In the genomic region with DNA sequence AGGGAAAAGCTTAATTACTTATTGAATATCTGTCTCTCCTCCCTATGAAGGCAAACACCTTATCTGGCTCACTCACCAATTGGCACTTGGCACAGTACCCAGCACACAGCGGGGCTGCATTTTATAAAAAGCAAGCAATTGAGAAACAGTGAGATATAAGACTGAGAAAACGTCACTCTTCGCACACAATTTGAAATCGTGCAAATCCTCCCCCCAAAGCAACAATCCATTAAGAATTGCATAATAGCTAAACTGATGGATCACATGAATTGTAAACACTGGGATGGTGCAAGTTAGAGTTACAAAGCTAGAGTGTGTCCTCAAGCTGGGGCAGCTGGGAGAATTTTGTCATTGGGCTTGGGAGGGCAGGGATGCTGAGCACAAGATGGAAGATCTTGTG, we compare ENCODE assay signal across 15 cellular contexts. TPM values are rescaled to one million over a fixed set of nuclear protein-coding genes. Genes with fewer than 3 reads are reported as not detected.
DNase-seq lines count a peak whose midpoint lies in the region; ATAC-seq and TF ChIP-seq lines count a peak whose summit lies in the region.
"Had no signal": no experiment of that assay in that cellular context is flagged by ENCODE, and none has a peak within 500 bp of the region (broad histone marks: within the 10 kb centered on the region; RNA-seq: fewer than 3 reads in every experiment).

No MANE protein-coding gene starts in this region.

- no peak overlapping the region for H3K23ac ChIP-seq in IMR-90 (ENCODE audit: low read depth, low read length)

- H3K9me1 ChIP-seq in IMR-90 (ENCODE audit: insufficient read depth, low read length): 0 out of 2 replicates have a peak, but pooled peaks cover 7% of the 10 kb centered on the region

- H3K27ac ChIP-seq in IMR-90 (ENCODE audit: insufficient read depth, low read length) (no peak overlapping the region), lower lobe of right lung (peak overlapping the region; percentile 31)
- H3K27ac ChIP-seq: PC-9, SJCRH30 had no signal

- H3K18ac ChIP-seq in IMR-90 (ENCODE audit: low read depth, low read length): no peak overlapping the region

- H3K4ac ChIP-seq in IMR-90 (ENCODE audit: low read depth, low read length): no peak overlapping the region

- no peak overlapping the region for H4K91ac ChIP-seq in IMR-90 (ENCODE audit: insufficient read depth, low read depth, low read length)

- dilution Hi-C loops in IMR-90 (cut with HindIII; ENCODE audit: low sequenced_read_pairs, unreplicated experiment): no loop called here

- H2AK9ac ChIP-seq in IMR-90 (replicated peaks; ENCODE audit: low read depth, low read length, poor library complexity): no peak overlapping the region

- H2AK5ac ChIP-seq in IMR-90 (ENCODE audit: low read depth, low read length): no peak overlapping the region

- no peak overlapping the region for H3K14ac ChIP-seq in IMR-90 (replicated peaks; ENCODE audit: low read depth, low read length)

- H4K8ac ChIP-seq in IMR-90 (ENCODE audit: low read depth in 2 of 2, low read length in 2 of 2): no peak overlapping the region

- TF ChIP-seq POLR2A in IMR-90 (IDR thresholded peaks at IDR 0.05; ENCODE audit: low read depth, low read length): no peak

- no peak overlapping the region for H3K56ac ChIP-seq in IMR-90 (ENCODE audit: extremely low read depth, insufficient read depth, low read length)

- no peak overlapping the region for H2BK120ac ChIP-seq in IMR-90 (ENCODE audit: low read depth, low read length)

- no peaks in the 10 kb centered on the region for H4K20me1 ChIP-seq in IMR-90 (ENCODE audit: insufficient read depth, low read length)

- H3K36me3 ChIP-seq in IMR-90 (ENCODE audit: control insufficient read depth, insufficient read depth, low read length) (no peaks in the 10 kb centered on the region), lower lobe of right lung (no peaks in the 10 kb centered on the region)
- H3K36me3 ChIP-seq: MG63, SJCRH30 had no signal

- POLR2A ChIA-PET in IMR-90 (lab: Charles Lee; ENCODE audit: unreplicated experiment): no interaction called here

- no peak overlapping the region for H4K5ac ChIP-seq in IMR-90 (ENCODE audit: low read depth, low read length)

- H3K79me1 ChIP-seq in IMR-90 (ENCODE audit: low read depth in 1 of 2, low read length in 2 of 2): no peaks in the 10 kb centered on the region

- intact Hi-C loops in IMR-90 (cut with micrococcal nuclease): no loop called here
- intact Hi-C loops in lower lobe of right lung (cut with DNase I): no loop called here
- intact Hi-C loops in sciatic nerve (cut with DNase I): no loop called here

- H3K4me1 ChIP-seq in IMR-90 (ENCODE audit: control insufficient read depth, insufficient read depth, low read length): peaks cover 5% of the 10 kb centered on the region; the same call in 1 of the 2 replicates
- H3K4me1 ChIP-seq in lower lobe of right lung: no peaks in the 10 kb centered on the region

- in situ Hi-C loops in IMR-90 (cut with MboI; ENCODE audit: low sequenced_read_pairs): no loop called here

- no peak overlapping the region for H2BK15ac ChIP-seq in IMR-90 (ENCODE audit: low read depth, low read length)

- H3K4me2 ChIP-seq in IMR-90 (ENCODE audit: low read depth, low read length): no peak overlapping the region
- H3K4me2 ChIP-seq: PC-9 had no signal

- no CpG with 5 or more reads among the region's 4 CpGs for WGBS in IMR-90 (ENCODE audit: extremely low coverage in 2 of 2, insufficient read length in 1 of 2), 2 experiments

- H3K27me3 ChIP-seq in IMR-90 (ENCODE audit: control insufficient read depth, insufficient read depth, low read length) (no peaks in the 10 kb centered on the region; the same call in 1 of the 2 replicates), lower lobe of right lung (ENCODE audit: low read depth) (no peaks in the 10 kb centered on the region)
- H3K27me3 ChIP-seq: MG63, SJCRH30 had no signal

- CTCF ChIA-PET in IMR-90 (lab: Yijun Ruan, JAX): interaction anchor here (0.6 to 0.9 kb wide), 2 partner anchors 11 to 348 kb away, joined by 3 to 5 read pairs; no protein-coding TSS in a partner anchor

- H3K9me3 ChIP-seq in IMR-90 (ENCODE audit: control insufficient read depth, insufficient read depth, low read length): no peaks in the 10 kb centered on the region
- no peaks in the 10 kb centered on the region for H3K9me3 ChIP-seq in lower lobe of right lung
- H3K9me3 ChIP-seq: MG63, SJCRH30 had no signal

- no peak for ATAC-seq in IMR-90 (ENCODE audit: low read depth)
- no peak for ATAC-seq in lower lobe of right lung
- no peak for ATAC-seq in sciatic nerve

- no peak overlapping the region for H2BK5ac ChIP-seq in IMR-90 (ENCODE audit: low read depth, low read length, poor library complexity, severe bottlenecking)

- no TSS peak for BruUV-seq in IMR-90 (replicated peaks; lab: Mats Ljungman, UMichigan)

- DNase-seq in IMR-90: no peak
- DNase-seq in NCI-H2081 treated with DMSO at 0.1 percent for 48 hours (lab: John Stamatoyannopoulos, UW): peak; percentile 85
- DNase-seq in cerebellar cortex (ENCODE audit: low spot score): peak; percentile 49
- DNase-seq in lower lobe of right lung: no peak
- no peak for DNase-seq in sciatic nerve (ENCODE audit: low spot score)
- DNase-seq in GM20000 (ENCODE audit: low spot score): no peak
- DNase-seq in T-helper 2 cell: no peak
- DNase-seq: H9, Karpas-422, MG63, NCI-H1105, NCI-H187 treated with DMSO at 0.1 percent for 48 hours, NCI-H526 treated with DMSO at 0.1 percent for 48 hours, PC-9, SJCRH30 had no signal

- no peak for TF ChIP-seq RAD21 in IMR-90 (IDR thresholded peaks at IDR 0.05; ENCODE audit: low read length)

- no peak overlapping the region for H3K4me3 ChIP-seq in IMR-90 (ENCODE audit: insufficient read depth, low read depth, low read length)
- no peak overlapping the region for H3K4me3 ChIP-seq in lower lobe of right lung
- H3K4me3 ChIP-seq: MG63, PC-9, SJCRH30 had no signal

- no peak overlapping the region for H2BK20ac ChIP-seq in IMR-90 (ENCODE audit: low read depth, low read length)

- no peak overlapping the region for H3K9ac ChIP-seq in IMR-90 (ENCODE audit: low read depth, low read length)

- H2AFZ ChIP-seq in IMR-90 (replicated peaks; ENCODE audit: low read length, poor library complexity): no peak overlapping the region
- H2AFZ ChIP-seq: PC-9 had no signal

- no peak for TF ChIP-seq CTCF in IMR-90 (conservative IDR thresholded peaks at IDR 0.05; ENCODE audit: low read depth, low read length)
- no peak for TF ChIP-seq CTCF in lower lobe of right lung (IDR thresholded peaks at IDR 0.05)
- no peak for TF ChIP-seq CTCF in GM20000 (IDR thresholded peaks at IDR 0.05; ENCODE audit: extremely low read depth, missing control alignments)

TF ChIP-seq in IMR-90, 13 proteins besides CTCF, POLR2A, EP300 and RAD21:
- TF ChIP-seq CEBPB (IDR thresholded peaks at IDR 0.05; ENCODE audit: low read depth, low read length) (peak; percentile 42; the same call in 1 of the 2 replicates), MAFK (IDR thresholded peaks at IDR 0.05; ENCODE audit: low read depth, low read length) (no peak)

RNA-seq across cellular contexts. Expression of gene PRDX6, which starts 27.1 kb away (rescaled TPM):
- 293 and 373 TPM in 2 replicates for total RNA-seq in IMR-90 (2012; rRNA removed)
- polyA plus RNA-seq in IMR-90 (2012; rRNA removed): 348 and 426 TPM in 2 replicates
- 183 and 353 TPM in 2 replicates for polyA plus RNA-seq in IMR-90 (2012; cell fraction: cytosol; rRNA removed)
- 78.5 and 401 TPM in 2 replicates for polyA plus RNA-seq in IMR-90 (2012; cell fraction: nucleus; rRNA removed; ENCODE audit: low replicate concordance)
- 187 TPM for total RNA-seq in lower lobe of right lung
- total RNA-seq in sciatic nerve: 184 TPM

Comparison
In these comparisons a context has a peak if more than half of its experiments do, and no peak if none do; other contexts are left out.
1. DNase-seq: peak in NCI-H2081 treated with DMSO at 0.1 percent for 48 hours (single experiment) and cerebellar cortex (single experiment); none in IMR-90 (single experiment), lower lobe of right lung (single experiment), sciatic nerve (single experiment), GM20000 (single experiment) and T-helper 2 cell (0 of 5).